In genomic region chr2:204967199-204967995, GRCh38 we compare ENCODE assay signal across 10 cellular contexts.
DNase-seq lines count a peak whose midpoint lies in the region; ATAC-seq, FAIRE-seq and TF ChIP-seq lines count a peak whose summit lies in the region.
"Had no signal": no experiment of that assay in that cellular context is flagged by ENCODE, and none has a peak within 500 bp of the region (broad histone marks: within the 10 kb centered on the region; RNA-seq: fewer than 3 reads in every experiment).

No MANE protein-coding gene starts in this region.

- no peaks in the 10 kb centered on the region for H3K4me1 ChIP-seq in aorta (ENCODE audit: control insufficient read depth in 1 of 2, insufficient read depth in 2 of 2, low read length in 2 of 2)
- peaks cover 3 to 15% of the 10 kb centered on the region in 2 donors for H3K4me1 ChIP-seq in kidney (ENCODE audit: control insufficient read depth in 1 of 2, insufficient read depth in 1 of 2, low read depth in 1 of 2, low read length in 2 of 2)

- no peak overlapping the region for H3K4me3 ChIP-seq in aorta (ENCODE audit: low read length in 2 of 2)
- H3K4me3 ChIP-seq in kidney (ENCODE audit: low read length in 2 of 2) = no peak overlapping the region
- H3K4me3 ChIP-seq: GM23248 had no signal

- intact Hi-C loops in aorta (cut with DNase I) (no loop called here), kidney (cut with DNase I) (no loop called here)

- peak; percentile 86 for ATAC-seq in stimulated activated naive CD8-positive, alpha-beta T cell treated with anti-CD3 and anti-CD28 coated beads, Interleukin-15, amount 100 ng/mL, for 72 hours
- ATAC-seq in aorta (ENCODE audit: low FRiP score) = no peak

- H3K27ac ChIP-seq in aorta (ENCODE audit: low read depth in 1 of 2, low read length in 2 of 2) (no peak overlapping the region), kidney (ENCODE audit: low read depth in 2 of 2, low read length in 2 of 2) (no peak overlapping the region)
- H3K27ac ChIP-seq: GM23248 had no signal

- DNase-seq in activated gamma-delta T cell treated with Interleukin-2 at 50 U/mL for 16 hours = peak; percentile 53
- DNase-seq in activated gamma-delta T cell (lab: John Stamatoyannopoulos, UW) = no peak
- peak; percentile 2 to 19 for DNase-seq in activated CD8-positive, alpha-beta memory T cell treated with anti-CD3 and anti-CD28 coated beads for 1 hour (ENCODE audit: extremely low read depth in 1 of 2, low read depth in 1 of 2)
- DNase-seq in globus pallidus (ENCODE audit: low spot score) = peak; percentile 7
- DNase-seq in stimulated activated naive CD8-positive, alpha-beta T cell treated with anti-CD3 and anti-CD28 coated beads, Interleukin-15, amount 100 ng/mL, for 72 hours = peak in 1 of 2 donors; percentile 32
- DNase-seq in aorta = no peak
- DNase-seq in NCI-H748 treated with DMSO at 0.1 percent for 48 hours (lab: John Stamatoyannopoulos, UW) = no peak
- no peak for DNase-seq in kidney
- DNase-seq: GM23248, NCI-H526 had no signal

- H3K27ac Mint-ChIP-seq in stimulated activated naive CD8-positive, alpha-beta T cell treated with anti-CD3 and anti-CD28 coated beads, Interleukin-15, amount 100 ng/mL, for 72 hours = peak overlapping the region in 1 of 2 donors; percentile 75

- no peak overlapping the region for H3K9ac ChIP-seq in kidney (ENCODE audit: low read length in 2 of 2)
- H3K9ac ChIP-seq: GM23248 had no signal

- 82 to 86% methylated on average over 7 of the region's 7 CpGs for WGBS in aorta, 2 donors

- no peaks in the 10 kb centered on the region for H3K36me3 ChIP-seq in aorta (ENCODE audit: control insufficient read depth in 1 of 2, insufficient read depth in 2 of 2, low read length in 1 of 2)
- H3K36me3 ChIP-seq in kidney (ENCODE audit: control insufficient read depth in 1 of 2, insufficient read depth in 2 of 2, low read length in 2 of 2) = no peaks in the 10 kb centered on the region

- no peaks in the 10 kb centered on the region for H3K27me3 ChIP-seq in aorta (ENCODE audit: control insufficient read depth in 1 of 2, insufficient read depth in 2 of 2, low read length in 1 of 2)

- no peaks in the 10 kb centered on the region for H3K27me3 Mint-ChIP-seq in stimulated activated naive CD8-positive, alpha-beta T cell treated with anti-CD3 and anti-CD28 coated beads, Interleukin-15, amount 100 ng/mL, for 72 hours

- peak overlapping the region; percentile 24 to 49 for H3K4me3 Mint-ChIP-seq in stimulated activated naive CD8-positive, alpha-beta T cell treated with anti-CD3 and anti-CD28 coated beads, Interleukin-15, amount 100 ng/mL, for 72 hours

- H3K9me3 ChIP-seq in aorta (ENCODE audit: control insufficient read depth, low read length) (no peaks in the 10 kb centered on the region), kidney (ENCODE audit: control insufficient read depth in 1 of 2, low read length in 2 of 2) (no peaks in the 10 kb centered on the region)

- peaks cover 42% of the 10 kb centered on the region for H3K4me1 Mint-ChIP-seq in stimulated activated naive CD8-positive, alpha-beta T cell treated with anti-CD3 and anti-CD28 coated beads, Interleukin-15, amount 100 ng/mL, for 72 hours

- TF ChIP-seq CTCF in kidney (IDR thresholded peaks at IDR 0.05; ENCODE audit: borderline replicate concordance, extremely low read depth, insufficient read depth) = no peak

- no peak for FAIRE-seq in kidney (lab: Jason Lieb, UNC)

- no peaks in the 10 kb centered on the region for H3K9me3 Mint-ChIP-seq in stimulated activated naive CD8-positive, alpha-beta T cell treated with anti-CD3 and anti-CD28 coated beads, Interleukin-15, amount 100 ng/mL, for 72 hours

Comparison
In these comparisons a context has a peak if more than half of its experiments do, and no peak if none do; other contexts are left out.
1. DNase-seq: peak in activated gamma-delta T cell treated with Interleukin-2 at 50 U/mL for 16 hours (single experiment), activated CD8-positive, alpha-beta memory T cell treated with anti-CD3 and anti-CD28 coated beads for 1 hour (2 of 2) and globus pallidus (single experiment); none in activated gamma-delta T cell (single experiment), aorta (0 of 2), NCI-H748 treated with DMSO at 0.1 percent for 48 hours (single experiment) and kidney (single experiment).